Comparison of ENCODE assay signal across 13 cellular contexts in genomic region chr3:73765878-73766564, GRCh38.
DNase-seq lines count a peak whose midpoint lies in the region; ATAC-seq and TF ChIP-seq lines count a peak whose summit lies in the region.
"Had no signal": no experiment of that assay in that cellular context is flagged by ENCODE, and none has a peak within 500 bp of the region (broad histone marks: within the 10 kb centered on the region; RNA-seq: fewer than 3 reads in every experiment).

No MANE protein-coding gene starts in this region.

- no peak overlapping the region for H3K14ac ChIP-seq in H9 (ENCODE audit: insufficient read depth, low read length)

- peaks cover 6 to 7% of the 10 kb centered on the region in 2 experiments; a peak in 3 of 5 replicates for H3K9me3 Mint-ChIP-seq in H9
- H3K9me3 Mint-ChIP-seq in activated T-helper 1 cell treated with anti-CD3 and anti-CD28 coated beads, Interleukin-12 subunit alpha, Interleukin-12 subunit beta, Interleukin-2, Interleukin-4 antibody, amounts not matched to agents 30 ng/mL and 10 ng/mL and 1 ng/mL, durations not matched to agents 14 hours and 24 hours and 36 hours, result peaks cover 3% of the 10 kb centered on the region
- peaks cover 9% of the 10 kb centered on the region for H3K9me3 Mint-ChIP-seq in Calu3 (ENCODE audit: low read depth, unreplicated experiment)

- H2AFZ ChIP-seq in H9 (ENCODE audit: low read length) (no peak overlapping the region), PC-3 (ENCODE audit: low read length) (no peak overlapping the region)

- H3K4me1 Mint-ChIP-seq in H9 (peaks cover 56 to 57% of the 10 kb centered on the region in 2 experiments), Calu3 (ENCODE audit: low read depth, unreplicated experiment) (no peaks in the 10 kb centered on the region)
- no peaks in the 10 kb centered on the region for H3K4me1 Mint-ChIP-seq in activated T-helper 1 cell treated with anti-CD3 and anti-CD28 coated beads, Interleukin-12 subunit alpha, Interleukin-12 subunit beta, Interleukin-2, Interleukin-4 antibody, amounts not matched to agents 30 ng/mL and 10 ng/mL and 1 ng/mL, durations not matched to agents 14 hours and 24 hours and 36 hours (ENCODE audit: low read depth)
- H3K4me1 Mint-ChIP-seq: activated naive CD8-positive, alpha-beta T cell treated with anti-CD3 and anti-CD28 coated beads for 36 hours; stimulated activated memory B cell treated with anti-CD40 and anti-IgM and Interleukin-4, amounts not matched to agents 10 μg/mL and 1 μg/mL and 100 μg/mL, for 72 hours had no signal

- H3K9me3 ChIP-seq in H9 (ENCODE audit: control insufficient read depth, low read depth, low read length) (no peaks in the 10 kb centered on the region), ascending aorta (no peaks in the 10 kb centered on the region), right cardiac atrium (ENCODE audit: control insufficient read depth, low read length) (no peaks in the 10 kb centered on the region), suprapubic skin (no peaks in the 10 kb centered on the region), PC-3 (ENCODE audit: low read length) (peaks cover 11% of the 10 kb centered on the region; the same call in 1 of the 2 replicates)

- H3K27me3 ChIP-seq in H9 (ENCODE audit: insufficient read depth, low read length) (no peaks in the 10 kb centered on the region), ascending aorta (no peaks in the 10 kb centered on the region), right cardiac atrium (ENCODE audit: control insufficient read depth, insufficient read depth) (no peaks in the 10 kb centered on the region), suprapubic skin (no peaks in the 10 kb centered on the region), PC-3 (ENCODE audit: low read length) (no peaks in the 10 kb centered on the region)

- H3K27ac ChIP-seq in H9 (ENCODE audit: insufficient read length, low read depth, low read length) (no peak overlapping the region), ascending aorta (peak overlapping the region; percentile 80 to 83), right cardiac atrium (ENCODE audit: low read length) (peak overlapping the region; percentile 67), suprapubic skin (peak overlapping the region; percentile 83), PC-3 (ENCODE audit: low read length) (no peak overlapping the region)

- no peak overlapping the region for H3K56ac ChIP-seq in H9 (ENCODE audit: insufficient read length, low read depth, low read length)

- H3T11ph ChIP-seq in H9 (ENCODE audit: low read length), result no peak overlapping the region

- peak overlapping the region in 2 of 3 experiments; percentile 42 to 89; a peak in 4 of 7 replicates for H3K27ac Mint-ChIP-seq in H9
- no peak overlapping the region for H3K27ac Mint-ChIP-seq in activated T-helper 1 cell treated with anti-CD3 and anti-CD28 coated beads, Interleukin-12 subunit alpha, Interleukin-12 subunit beta, Interleukin-2, Interleukin-4 antibody, amounts not matched to agents 30 ng/mL and 10 ng/mL and 1 ng/mL, durations not matched to agents 14 hours and 24 hours and 36 hours
- H3K27ac Mint-ChIP-seq in Calu3 (ENCODE audit: unreplicated experiment), result no peak overlapping the region
- H3K27ac Mint-ChIP-seq: activated naive CD8-positive, alpha-beta T cell treated with anti-CD3 and anti-CD28 coated beads for 36 hours; dendritic cell treated with granulocyte-macrophage colony-stimulating factor and Interleukin-4, amounts not matched to agents 40 ng/mL and 50 ng/mL, for 4 days; stimulated activated memory B cell treated with anti-CD40 and anti-IgM and Interleukin-4, amounts not matched to agents 10 μg/mL and 1 μg/mL and 100 μg/mL, for 72 hours had no signal

- H3K79me1 ChIP-seq in H9 (ENCODE audit: insufficient read depth, low read depth, low read length, poor library complexity, severe bottlenecking), result no peaks in the 10 kb centered on the region

- H3K9me2 ChIP-seq in PC-3 (replicated peaks; ENCODE audit: low read length), result no peaks in the 10 kb centered on the region

- no peak for DNase-seq in H9
- DNase-seq in ascending aorta (ENCODE audit: low spot score in 2 of 2), result no peak
- DNase-seq in right cardiac atrium, result no peak
- DNase-seq in suprapubic skin (ENCODE audit: low spot score in 2 of 2), result no peak
- no peak for DNase-seq in activated T-helper 1 cell treated with anti-CD3 and anti-CD28 coated beads, Interleukin-12 subunit alpha, Interleukin-12 subunit beta, Interleukin-2, Interleukin-4 antibody, amounts not matched to agents 30 ng/mL and 10 ng/mL and 1 ng/mL, durations not matched to agents 14 hours and 24 hours and 36 hours (ENCODE audit: low spot score)
- no peak for DNase-seq in PC-3
- DNase-seq in Calu3, result no peak
- DNase-seq: activated naive CD8-positive, alpha-beta T cell treated with anti-CD3 and anti-CD28 coated beads for 36 hours; NCI-H2171; SHP77 had no signal

- no peak overlapping the region for H4K5ac ChIP-seq in H9 (ENCODE audit: insufficient read length, low read depth, low read length)

- no CpG with 5 or more reads among the region's 6 CpGs for WGBS in H9 (ENCODE audit: extremely low coverage, insufficient read length, low lambda C conversion rate)
- WGBS in right cardiac atrium, result 51% methylated on average over 6 of the region's 6 CpGs
- 36% methylated on average over 6 of the region's 6 CpGs for WGBS in suprapubic skin

- H3K23me2 ChIP-seq in H9 (ENCODE audit: insufficient read length, low read depth, low read length, poor library complexity, severe bottlenecking), result no peaks in the 10 kb centered on the region

- H3K27me3 Mint-ChIP-seq in H9 (ENCODE audit: low read depth) (no peaks in the 10 kb centered on the region), Calu3 (ENCODE audit: unreplicated experiment) (no peaks in the 10 kb centered on the region)
- H3K27me3 Mint-ChIP-seq in activated T-helper 1 cell treated with anti-CD3 and anti-CD28 coated beads, Interleukin-12 subunit alpha, Interleukin-12 subunit beta, Interleukin-2, Interleukin-4 antibody, amounts not matched to agents 30 ng/mL and 10 ng/mL and 1 ng/mL, durations not matched to agents 14 hours and 24 hours and 36 hours (ENCODE audit: insufficient read depth), result no peaks in the 10 kb centered on the region
- H3K27me3 Mint-ChIP-seq: activated naive CD8-positive, alpha-beta T cell treated with anti-CD3 and anti-CD28 coated beads for 36 hours; dendritic cell treated with granulocyte-macrophage colony-stimulating factor and Interleukin-4, amounts not matched to agents 40 ng/mL and 50 ng/mL, for 4 days; stimulated activated memory B cell treated with anti-CD40 and anti-IgM and Interleukin-4, amounts not matched to agents 10 μg/mL and 1 μg/mL and 100 μg/mL, for 72 hours had no signal

- H4K91ac ChIP-seq in H9 (ENCODE audit: insufficient read length, low read depth, low read length), result no peak overlapping the region

- no peaks in the 10 kb centered on the region for H3K36me3 ChIP-seq in ascending aorta
- H3K36me3 ChIP-seq in suprapubic skin, result no peaks in the 10 kb centered on the region
- H3K36me3 ChIP-seq in PC-3 (ENCODE audit: low read depth, low read length), result no peaks in the 10 kb centered on the region

- TF ChIP-seq EP300 in suprapubic skin (IDR thresholded peaks at IDR 0.05), result no peak

- H4K20me1 ChIP-seq in H9 (ENCODE audit: control insufficient read depth, insufficient read depth, insufficient read length) (no peaks in the 10 kb centered on the region), PC-3 (ENCODE audit: low read length) (no peaks in the 10 kb centered on the region)

- H3K4me2 ChIP-seq in H9 (ENCODE audit: insufficient read depth, insufficient read length, low read length) (no peak overlapping the region), PC-3 (ENCODE audit: low read length) (no peak overlapping the region)

- no peak for TF ChIP-seq POLR2A in suprapubic skin (IDR thresholded peaks at IDR 0.05)

- no peak overlapping the region for H2BK15ac ChIP-seq in H9 (ENCODE audit: low read depth, low read length)

- BruUV-seq in PC-3 (replicated peaks; lab: Mats Ljungman, UMichigan) (no TSS peak), Calu3 (replicated peaks; lab: Mats Ljungman, UMichigan) (no TSS peak)

- no peak for TF ChIP-seq CTCF in H9 (conservative IDR thresholded peaks at IDR 0.05)
- no peak for TF ChIP-seq CTCF in ascending aorta (IDR thresholded peaks at IDR 0.05)
- TF ChIP-seq CTCF in suprapubic skin (IDR thresholded peaks at IDR 0.05), result no peak
- TF ChIP-seq CTCF in PC-3 (conservative IDR thresholded peaks at IDR 0.05; ENCODE audit: low read depth, low read length), result no peak
- TF ChIP-seq CTCF in Calu3 (IDR thresholded peaks at IDR 0.05; ENCODE audit: unreplicated experiment), result no peak

- no peak overlapping the region for H2BK12ac ChIP-seq in H9 (ENCODE audit: insufficient read length, low read depth, low read length)

- no peaks in the 10 kb centered on the region for H3K79me2 ChIP-seq in H9 (ENCODE audit: insufficient read depth, low read length)
- H3K79me2 ChIP-seq in PC-3 (ENCODE audit: low read length), result no peaks in the 10 kb centered on the region

- no peak overlapping the region for H2BK5ac ChIP-seq in H9 (ENCODE audit: insufficient read length, low read length)

- no peaks in the 10 kb centered on the region for H3F3A ChIP-seq in PC-3 (ENCODE audit: low read length, unreplicated experiment)

- H3K4me3 Mint-ChIP-seq in H9, result no peak overlapping the region
- H3K4me3 Mint-ChIP-seq in activated T-helper 1 cell treated with anti-CD3 and anti-CD28 coated beads, Interleukin-12 subunit alpha, Interleukin-12 subunit beta, Interleukin-2, Interleukin-4 antibody, amounts not matched to agents 30 ng/mL and 10 ng/mL and 1 ng/mL, durations not matched to agents 14 hours and 24 hours and 36 hours, result no peak overlapping the region
- no peak overlapping the region for H3K4me3 Mint-ChIP-seq in Calu3 (ENCODE audit: low read depth, unreplicated experiment)
- H3K4me3 Mint-ChIP-seq: activated naive CD8-positive, alpha-beta T cell treated with anti-CD3 and anti-CD28 coated beads for 36 hours; dendritic cell treated with granulocyte-macrophage colony-stimulating factor and Interleukin-4, amounts not matched to agents 40 ng/mL and 50 ng/mL, for 4 days; stimulated activated memory B cell treated with anti-CD40 and anti-IgM and Interleukin-4, amounts not matched to agents 10 μg/mL and 1 μg/mL and 100 μg/mL, for 72 hours had no signal

- H2AK5ac ChIP-seq in H9 (ENCODE audit: insufficient read length, low read length), result no peak overlapping the region

- CTCF ChIA-PET in PC-3 (lab: Charles Lee) (no interaction called here), Calu3 (lab: Charles Lee) (no interaction called here)

- H3K18ac ChIP-seq in H9 (ENCODE audit: insufficient read length, low read depth, low read length), result no peak overlapping the region

- H3K9ac ChIP-seq in H9 (ENCODE audit: extremely low read depth, insufficient read length, low read length) (no peak overlapping the region), PC-3 (ENCODE audit: low read length) (no peak overlapping the region)

- peaks cover 4 to 13% (median 5%) of the 10 kb centered on the region in 3 experiments; a peak in 5 of 7 replicates for H3K36me3 Mint-ChIP-seq in H9 (ENCODE audit: insufficient read depth in 1 of 3, low read depth in 3 of 3)
- no peaks in the 10 kb centered on the region for H3K36me3 Mint-ChIP-seq in activated T-helper 1 cell treated with anti-CD3 and anti-CD28 coated beads, Interleukin-12 subunit alpha, Interleukin-12 subunit beta, Interleukin-2, Interleukin-4 antibody, amounts not matched to agents 30 ng/mL and 10 ng/mL and 1 ng/mL, durations not matched to agents 14 hours and 24 hours and 36 hours (ENCODE audit: low read depth)
- H3K36me3 Mint-ChIP-seq in Calu3 (ENCODE audit: insufficient read depth, unreplicated experiment), result no peaks in the 10 kb centered on the region
- H3K36me3 Mint-ChIP-seq: activated naive CD8-positive, alpha-beta T cell treated with anti-CD3 and anti-CD28 coated beads for 36 hours; stimulated activated memory B cell treated with anti-CD40 and anti-IgM and Interleukin-4, amounts not matched to agents 10 μg/mL and 1 μg/mL and 100 μg/mL, for 72 hours had no signal

- POLR2A ChIA-PET in PC-3 (lab: Charles Lee; ENCODE audit: unreplicated experiment), result no interaction called here

- no peak overlapping the region for H4K8ac ChIP-seq in H9 (replicated peaks; ENCODE audit: insufficient read length, low read depth, low read length)

- peak overlapping the region; percentile 87 for H2BK20ac ChIP-seq in H9 (ENCODE audit: low read depth, low read length, poor library complexity, severe bottlenecking)

- H3K4ac ChIP-seq in H9 (ENCODE audit: low read depth, low read length), result no peak overlapping the region

- no peak overlapping the region for H3K4me3 ChIP-seq in ascending aorta
- H3K4me3 ChIP-seq in right cardiac atrium (ENCODE audit: low read length), result no peak overlapping the region
- H3K4me3 ChIP-seq in suprapubic skin, result no peak overlapping the region
- H3K4me3 ChIP-seq in PC-3 (ENCODE audit: low read length), result no peak overlapping the region

- peak; percentile 44 to 53 for ATAC-seq in right cardiac atrium
- no peak for ATAC-seq in PC-3
- ATAC-seq in HG03571 (IDR thresholded peaks at IDR 0.05; ENCODE audit: unreplicated experiment), result no peak
- ATAC-seq: stimulated activated memory B cell treated with anti-CD40 and anti-IgM and Interleukin-4, amounts not matched to agents 10 μg/mL and 1 μg/mL and 100 μg/mL, for 72 hours had no signal

- intact Hi-C loops in ascending aorta (cut with DNase I), result loop anchor here (5.0 kb wide), 2 partner anchors 144 to 259 kb away; partner anchors contain the start of gene PDZRN3
- intact Hi-C loops in right cardiac atrium (cut with DNase I), result loop anchor here in 1 of 4 donors (10.0 kb wide), 1 partner anchor 141 kb away; the partner anchor contains the start of gene PDZRN3
- intact Hi-C loops in activated T-helper 1 cell treated with anti-CD3 and anti-CD28 coated beads, Interleukin-12 subunit alpha, Interleukin-12 subunit beta, Interleukin-2, Interleukin-4 antibody, amounts not matched to agents 30 ng/mL and 10 ng/mL and 1 ng/mL, durations not matched to agents 14 hours and 24 hours and 36 hours (cut with micrococcal nuclease), result no loop called here
- intact Hi-C loops in PC-3 (cut with micrococcal nuclease), result no loop called here
- intact Hi-C loops in Calu3 (cut with micrococcal nuclease; ENCODE audit: unreplicated experiment), result no loop called here

- H2BK120ac ChIP-seq in H9 (ENCODE audit: low read depth, low read length, poor library complexity, severe bottlenecking), result no peak overlapping the region

- H3K23ac ChIP-seq in H9 (ENCODE audit: insufficient read length, low read depth, low read length), result no peak overlapping the region

- H3K4me1 ChIP-seq in H9 (ENCODE audit: insufficient read depth, low read length) (peaks cover 16% of the 10 kb centered on the region), ascending aorta (peaks cover 0 to 9% of the 10 kb centered on the region in 2 donors), right cardiac atrium (ENCODE audit: control insufficient read depth, insufficient read depth, low read length) (no peaks in the 10 kb centered on the region), suprapubic skin (peaks cover 26% of the 10 kb centered on the region), PC-3 (ENCODE audit: insufficient read depth, low read length) (no peaks in the 10 kb centered on the region)

Comparison
In these comparisons a context has a peak if more than half of its experiments do, and no peak if none do; other contexts are left out.
1. H3K27ac ChIP-seq: peak in ascending aorta (2 of 2), right cardiac atrium (single experiment) and suprapubic skin (single experiment); none in H9 (single experiment) and PC-3 (single experiment).
2. H3K27ac Mint-ChIP-seq: peak in H9 (2 of 3); none in activated T-helper 1 cell treated with anti-CD3 and anti-CD28 coated beads, Interleukin-12 subunit alpha, Interleukin-12 subunit beta, Interleukin-2, Interleukin-4 antibody, amounts not matched to agents 30 ng/mL and 10 ng/mL and 1 ng/mL, durations not matched to agents 14 hours and 24 hours and 36 hours (single experiment) and Calu3 (single experiment).
3. ATAC-seq: peak in right cardiac atrium (2 of 2); none in PC-3 (single experiment) and HG03571 (single experiment).